In genomic region chr6:27502508-27503435, GRCh38 we compare ENCODE assay signal across 7 cellular contexts. TPM values are rescaled to one million over a fixed set of nuclear protein-coding genes. Genes with fewer than 3 reads are reported as not detected.
DNase-seq lines count a peak whose midpoint lies in the region; ATAC-seq lines count a peak whose summit lies in the region.

No MANE protein-coding gene starts in this region.

- H3K36me3 ChIP-seq in duodenal mucosa (ENCODE audit: control insufficient read depth in 1 of 2, insufficient read depth in 2 of 2, low read length in 2 of 2): no peaks in the 10 kb centered on the region

- peaks cover 8 to 11% of the 10 kb centered on the region in 2 donors for H3K4me1 ChIP-seq in duodenal mucosa (ENCODE audit: control insufficient read depth in 1 of 2, insufficient read depth in 2 of 2, low read length in 2 of 2)

- peaks cover 51% of the 10 kb centered on the region for H3K27me3 Mint-ChIP-seq in activated CD4-positive, alpha-beta T cell treated with anti-CD3 and anti-CD28 coated beads, Interleukin-2, amount 10 ng/mL, durations not matched to agents 24 days and 14 days
- peaks cover 11% of the 10 kb centered on the region for H3K27me3 Mint-ChIP-seq in memory B cell

- H3K4me3 ChIP-seq in duodenal mucosa (ENCODE audit: low read depth in 1 of 2, low read length in 2 of 2): peak overlapping the region; percentile 78 to 79

- H3K27ac ChIP-seq in duodenal mucosa (ENCODE audit: low read depth, low read length): no peak overlapping the region

- peak overlapping the region; percentile 31 to 35 for H3K9ac ChIP-seq in duodenal mucosa (ENCODE audit: low read depth in 1 of 2, low read length in 2 of 2)

- H3K4me1 Mint-ChIP-seq in activated CD4-positive, alpha-beta T cell treated with anti-CD3 and anti-CD28 coated beads, Interleukin-2, amount 10 ng/mL, durations not matched to agents 24 days and 14 days: peaks cover 19% of the 10 kb centered on the region
- peaks cover 30% of the 10 kb centered on the region for H3K4me1 Mint-ChIP-seq in memory B cell

- ATAC-seq in GM18498 (IDR thresholded peaks at IDR 0.05; ENCODE audit: unreplicated experiment): peak; percentile 52
- peak; percentile 61 for ATAC-seq in HG03066 (IDR thresholded peaks at IDR 0.05; ENCODE audit: low read depth, unreplicated experiment)
- peak; percentile 55 for ATAC-seq in memory B cell (ENCODE audit: low read depth)

- no peaks in the 10 kb centered on the region for H3K36me3 Mint-ChIP-seq in activated CD4-positive, alpha-beta T cell treated with anti-CD3 and anti-CD28 coated beads, Interleukin-2, amount 10 ng/mL, durations not matched to agents 24 days and 14 days (ENCODE audit: low read depth)
- no peaks in the 10 kb centered on the region for H3K36me3 Mint-ChIP-seq in memory B cell

- no peaks in the 10 kb centered on the region for H3K9me3 ChIP-seq in duodenal mucosa (ENCODE audit: control insufficient read depth in 1 of 2, low read length in 2 of 2)

- peak overlapping the region; percentile 81 for H3K27ac Mint-ChIP-seq in activated CD4-positive, alpha-beta T cell treated with anti-CD3 and anti-CD28 coated beads, Interleukin-2, amount 10 ng/mL, durations not matched to agents 24 days and 14 days
- peak overlapping the region; percentile 94 for H3K27ac Mint-ChIP-seq in memory B cell

- H3K27me3 ChIP-seq in duodenal mucosa (ENCODE audit: control insufficient read depth in 1 of 2, insufficient read depth in 2 of 2, low read length in 2 of 2): peaks cover 4 to 5% of the 10 kb centered on the region in 2 donors

- peak overlapping the region; percentile 94 for H3K4me3 Mint-ChIP-seq in activated CD4-positive, alpha-beta T cell treated with anti-CD3 and anti-CD28 coated beads, Interleukin-2, amount 10 ng/mL, durations not matched to agents 24 days and 14 days
- peak overlapping the region; percentile 86 for H3K4me3 Mint-ChIP-seq in memory B cell

- no peaks in the 10 kb centered on the region for H3K9me3 Mint-ChIP-seq in activated CD4-positive, alpha-beta T cell treated with anti-CD3 and anti-CD28 coated beads, Interleukin-2, amount 10 ng/mL, durations not matched to agents 24 days and 14 days
- H3K9me3 Mint-ChIP-seq in memory B cell: no peaks in the 10 kb centered on the region

- DNase-seq in NCI-H524 (lab: John Stamatoyannopoulos, UW) (peak; percentile 76 to 90), memory B cell (ENCODE audit: low spot score in 2 of 2) (peak; percentile 20 to 35)
- DNase-seq in activated CD4-positive, alpha-beta T cell treated with anti-CD3 and anti-CD28 coated beads, Interleukin-2, amount 10 ng/mL, durations not matched to agents 24 days and 14 days: peak; percentile 87
- peak; percentile 52 to 71 for DNase-seq in stimulated activated CD8-positive, alpha-beta memory T cell treated with anti-CD3 and anti-CD28 coated beads, Interleukin-2, amount 100 ng/mL, for 48 hours (ENCODE audit: low read depth in 2 of 2)

- intact Hi-C loops in activated CD4-positive, alpha-beta T cell treated with anti-CD3 and anti-CD28 coated beads, Interleukin-2, amount 10 ng/mL, durations not matched to agents 24 days and 14 days (cut with micrococcal nuclease): loop anchor here (1.0 to 2.0 kb wide), 5 partner anchors 7 to 393 kb away; no protein-coding TSS in a partner anchor

RNA-seq across cellular contexts. Expression of gene ZNF184, which starts 29.9 kb away (rescaled TPM):
- 7.9 and 8.2 TPM in 2 replicates for total RNA-seq in activated CD4-positive, alpha-beta T cell treated with anti-CD3 and anti-CD28 coated beads, Interleukin-2, amount 10 ng/mL, durations not matched to agents 24 days and 14 days

Comparison
In these comparisons a context has a peak if more than half of its experiments do, and no peak if none do; other contexts are left out.
1. DNase-seq: peak in every context shown above with its lines; median percentile 87 in activated CD4-positive, alpha-beta T cell treated with anti-CD3 and anti-CD28 coated beads, Interleukin-2, amount 10 ng/mL, durations not matched to agents 24 days and 14 days; 83 in NCI-H524; 62 in stimulated activated CD8-positive, alpha-beta memory T cell treated with anti-CD3 and anti-CD28 coated beads, Interleukin-2, amount 100 ng/mL, for 48 hours; 28 in memory B cell.